ENCODE assay signal across 8 cellular contexts in genomic region chr5:76542887-76543690, GRCh38.
DNase-seq lines count a peak whose midpoint lies in the region; ATAC-seq and TF ChIP-seq lines count a peak whose summit lies in the region.

No MANE protein-coding gene starts in this region.

- CTCF ChIA-PET in Caco-2 (lab: Charles Lee), result interaction anchor here (1.2 kb wide), 2 partner anchors 140 to 141 kb away, joined by 3 to 11 read pairs; partner anchors contain the start of gene IQGAP2

- DNase-seq in Caco-2 (no peak), RPMI8226 (no peak), ecto neural progenitor cell (ENCODE audit: low spot score) (no peak), retina (no peak)
- DNase-seq in activated CD4-positive, CD25-positive, alpha-beta regulatory T cell treated with anti-CD3 and anti-CD28 coated beads, Interleukin-2, amount 50 U/mL, for 16 hours (ENCODE audit: low read depth, low spot score), result peak; percentile 28
- peak; percentile 16 to 19 for DNase-seq in stimulated activated CD4-positive, alpha-beta T cell treated with anti-CD3 and anti-CD28 coated beads, Interleukin-15, amount 100 ng/mL, for 1 hour (ENCODE audit: low read depth in 1 of 2, low spot score in 1 of 2)

- TF ChIP-seq CTCF in Caco-2 (IDR thresholded peaks at IDR 0.05; ENCODE audit: insufficient read depth in 1 of 2, low read depth in 1 of 2, low read length in 1 of 2, severe bottlenecking in 1 of 2, unreplicated experiment in 1 of 2), result no peak

- H3K4me3 ChIP-seq in Caco-2 (ENCODE audit: low read depth, low read length), result no peak overlapping the region

- H3K4me1 Mint-ChIP-seq in Caco-2 (ENCODE audit: low read depth, unreplicated experiment), result peaks cover 39% of the 10 kb centered on the region
- H3K4me1 Mint-ChIP-seq in dendritic cell treated with granulocyte-macrophage colony-stimulating factor and Interleukin-4, amounts not matched to agents 40 ng/mL and 50 ng/mL, for 4 days (ENCODE audit: low read depth), result peaks cover 89% of the 10 kb centered on the region

- ATAC-seq in GM21529 (IDR thresholded peaks at IDR 0.05; ENCODE audit: unreplicated experiment), result no peak

- no peak overlapping the region for H3K4me3 Mint-ChIP-seq in Caco-2 (ENCODE audit: unreplicated experiment)
- H3K4me3 Mint-ChIP-seq in dendritic cell treated with granulocyte-macrophage colony-stimulating factor and Interleukin-4, amounts not matched to agents 40 ng/mL and 50 ng/mL, for 4 days, result peak overlapping the region; percentile 27

- H3K9me3 ChIP-seq in Caco-2, result no peaks in the 10 kb centered on the region

- H3K27ac Mint-ChIP-seq in Caco-2 (ENCODE audit: unreplicated experiment), result peak overlapping the region; percentile 51
- H3K27ac Mint-ChIP-seq in dendritic cell treated with granulocyte-macrophage colony-stimulating factor and Interleukin-4, amounts not matched to agents 40 ng/mL and 50 ng/mL, for 4 days, result peak overlapping the region; percentile 72

- intact Hi-C loops in Caco-2 (cut with micrococcal nuclease; ENCODE audit: unreplicated experiment), result no loop called here
- intact Hi-C loops in dendritic cell treated with granulocyte-macrophage colony-stimulating factor and Interleukin-4, amounts not matched to agents 40 ng/mL and 50 ng/mL, for 4 days (cut with micrococcal nuclease), result no loop called here

- no peaks in the 10 kb centered on the region for H3K27me3 Mint-ChIP-seq in Caco-2 (ENCODE audit: insufficient read depth, unreplicated experiment)
- no peaks in the 10 kb centered on the region for H3K27me3 Mint-ChIP-seq in dendritic cell treated with granulocyte-macrophage colony-stimulating factor and Interleukin-4, amounts not matched to agents 40 ng/mL and 50 ng/mL, for 4 days

- POLR2A ChIA-PET in Caco-2 (lab: Charles Lee), result no interaction called here

- no peaks in the 10 kb centered on the region; the same call in 1 of the 2 replicates for H3K36me3 ChIP-seq in Caco-2 (ENCODE audit: control insufficient read depth, insufficient read depth, low read length)

- no TSS peak for BruUV-seq in Caco-2 (replicated peaks; lab: Mats Ljungman, UMichigan)

- H3K36me3 Mint-ChIP-seq in Caco-2 (ENCODE audit: insufficient read depth, unreplicated experiment), result peaks cover 27% of the 10 kb centered on the region
- H3K36me3 Mint-ChIP-seq in dendritic cell treated with granulocyte-macrophage colony-stimulating factor and Interleukin-4, amounts not matched to agents 40 ng/mL and 50 ng/mL, for 4 days (ENCODE audit: low read depth), result no peaks in the 10 kb centered on the region

- no peaks in the 10 kb centered on the region for H3K27me3 ChIP-seq in Caco-2 (replicated peaks; ENCODE audit: control insufficient read depth, insufficient read depth, low read length)

- H3K4me1 ChIP-seq in Caco-2, result peaks cover 79% of the 10 kb centered on the region

- H3K9me3 Mint-ChIP-seq in Caco-2 (ENCODE audit: unreplicated experiment), result no peaks in the 10 kb centered on the region
- no peaks in the 10 kb centered on the region for H3K9me3 Mint-ChIP-seq in dendritic cell treated with granulocyte-macrophage colony-stimulating factor and Interleukin-4, amounts not matched to agents 40 ng/mL and 50 ng/mL, for 4 days

Comparison
In these comparisons a context has a peak if more than half of its experiments do, and no peak if none do; other contexts are left out.
1. DNase-seq: peak in activated CD4-positive, CD25-positive, alpha-beta regulatory T cell treated with anti-CD3 and anti-CD28 coated beads, Interleukin-2, amount 50 U/mL, for 16 hours (single experiment) and stimulated activated CD4-positive, alpha-beta T cell treated with anti-CD3 and anti-CD28 coated beads, Interleukin-15, amount 100 ng/mL, for 1 hour (2 of 2); none in Caco-2 (0 of 2), RPMI8226 (single experiment), ecto neural progenitor cell (single experiment) and retina (single experiment).